In the genomic region with DNA sequence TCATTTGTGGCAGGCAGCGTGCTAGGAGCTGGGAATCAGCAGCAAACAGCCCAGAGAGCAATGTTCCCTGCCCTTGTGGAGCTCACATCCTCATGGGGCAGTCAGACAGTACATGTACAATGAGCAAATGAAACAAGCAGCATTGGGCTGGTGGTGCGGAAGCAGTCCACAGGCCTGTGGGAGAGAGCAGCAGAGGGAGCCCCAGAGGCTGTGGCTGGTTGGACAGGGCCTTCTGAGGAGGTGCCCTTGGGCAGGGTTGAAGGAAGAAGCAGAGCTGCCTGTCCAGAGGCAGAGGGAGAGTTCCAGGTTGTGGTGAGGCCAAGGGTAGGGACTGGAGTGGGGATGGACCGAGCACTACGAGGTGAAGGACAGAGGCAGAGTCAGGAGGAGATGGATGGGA, we compare ENCODE assay signal across 17 cellular contexts. TPM values are rescaled to one million over a fixed set of nuclear protein-coding genes. Genes with fewer than 3 reads are reported as not detected.
DNase-seq lines count a peak whose midpoint lies in the region; ATAC-seq, FAIRE-seq and TF ChIP-seq lines count a peak whose summit lies in the region.
"Had no signal": no experiment of that assay in that cellular context is flagged by ENCODE, and none has a peak within 500 bp of the region (broad histone marks: within the 10 kb centered on the region; RNA-seq: fewer than 3 reads in every experiment).

No MANE protein-coding gene starts in this region.

- no peak overlapping the region for H3K27ac Mint-ChIP-seq in GM23338
- H3K27ac Mint-ChIP-seq in endodermal cell: no peak overlapping the region
- H3K27ac Mint-ChIP-seq in stimulated activated effector memory CD8-positive, alpha-beta T cell treated with anti-CD3 and anti-CD28 coated beads, Interleukin-12 subunit alpha, Interleukin-12 subunit beta, amount 100 ng/mL, for 72 hours: peak overlapping the region; percentile 11
- H3K27ac Mint-ChIP-seq: H9 had no signal

- POLR2A ChIA-PET in Panc1 (lab: Charles Lee): no interaction called here

- H2AFZ ChIP-seq in GM23338: no peak overlapping the region

- 0 out of 4 replicates have a peak, but pooled peaks of 1 of the 2 experiments have one; percentile 15 for TF ChIP-seq CTCF in GM23338 (conservative IDR thresholded peaks at IDR 0.05; ENCODE audit: low read depth in 2 of 2)
- TF ChIP-seq CTCF in Panc1 (IDR thresholded peaks at IDR 0.05): no peak
- no peak for TF ChIP-seq CTCF in endodermal cell (conservative IDR thresholded peaks at IDR 0.05)

- ATAC-seq in GM23338 (peak; percentile 44; the same call in 2 of the 3 replicates), Panc1 (0 out of 2 replicates have a peak, but pooled peaks have one; percentile 51), GM21447 (IDR thresholded peaks at IDR 0.05; ENCODE audit: unreplicated experiment) (no peak), HG03135 (IDR thresholded peaks at IDR 0.05; ENCODE audit: unreplicated experiment) (no peak)
- ATAC-seq in stimulated activated effector memory CD8-positive, alpha-beta T cell treated with anti-CD3 and anti-CD28 coated beads, Interleukin-12 subunit alpha, Interleukin-12 subunit beta, amount 100 ng/mL, for 72 hours: no peak
- ATAC-seq: GM12878 had no signal

- H3K9me3 ChIP-seq in Panc1 (ENCODE audit: control insufficient read depth, insufficient read depth, low read depth, low read length): no peaks in the 10 kb centered on the region
- no peaks in the 10 kb centered on the region for H3K9me3 ChIP-seq in endodermal cell (ENCODE audit: control insufficient read depth, low read length)
- H3K9me3 ChIP-seq: BLaER1 treated with 17β-estradiol and CSF1 and Interleukin-3, amounts not matched to agents 10 nM and 100 nM had no signal

- H3F3A ChIP-seq in GM23338 (replicated peaks; ENCODE audit: low read depth): no peaks in the 10 kb centered on the region

- intact Hi-C loops in Panc1 (cut with micrococcal nuclease; ENCODE audit: unreplicated experiment): no loop called here

- in situ Hi-C loops in Panc1 (cut with HindIII; ENCODE audit: low pct_unique_long_range_greater_than_20kb, low sequenced_read_pairs): no loop called here

- no peaks in the 10 kb centered on the region for H3K9me3 Mint-ChIP-seq in GM23338
- H3K9me3 Mint-ChIP-seq in endodermal cell: peaks cover 42% of the 10 kb centered on the region
- H3K9me3 Mint-ChIP-seq in stimulated activated effector memory CD8-positive, alpha-beta T cell treated with anti-CD3 and anti-CD28 coated beads, Interleukin-12 subunit alpha, Interleukin-12 subunit beta, amount 100 ng/mL, for 72 hours: no peaks in the 10 kb centered on the region

- no peaks in the 10 kb centered on the region for H3K9me2 ChIP-seq in GM23338 (ENCODE audit: insufficient read depth)

- CTCF ChIA-PET in Panc1 (lab: Charles Lee): no interaction called here

- BruUV-seq in Panc1 (replicated peaks; lab: Mats Ljungman, UMichigan): no TSS peak

- H4K20me1 ChIP-seq in GM23338 (replicated peaks; ENCODE audit: insufficient read depth): no peaks in the 10 kb centered on the region
- H4K20me1 ChIP-seq: BLaER1 treated with 17β-estradiol and CSF1 and Interleukin-3, amounts not matched to agents 10 nM and 100 nM had no signal

- peaks cover 2% of the 10 kb centered on the region for H3K27me3 Mint-ChIP-seq in GM23338 (ENCODE audit: insufficient read depth, low read depth, poor library complexity)
- no peaks in the 10 kb centered on the region for H3K27me3 Mint-ChIP-seq in endodermal cell (ENCODE audit: insufficient read depth)
- H3K27me3 Mint-ChIP-seq: CD4-positive, CD25-positive, alpha-beta regulatory T cell had no signal

- FAIRE-seq in urothelium cell line (lab: Jason Lieb, UNC): no peak
- FAIRE-seq: GM12878, GM18507, HTR-8/SVneo had no signal

- H3K4me1 Mint-ChIP-seq in GM23338: no peaks in the 10 kb centered on the region
- H3K4me1 Mint-ChIP-seq in endodermal cell: no peaks in the 10 kb centered on the region
- no peaks in the 10 kb centered on the region for H3K4me1 Mint-ChIP-seq in stimulated activated effector memory CD8-positive, alpha-beta T cell treated with anti-CD3 and anti-CD28 coated beads, Interleukin-12 subunit alpha, Interleukin-12 subunit beta, amount 100 ng/mL, for 72 hours
- H3K4me1 Mint-ChIP-seq: H9 had no signal

- H3K4me2 ChIP-seq in GM23338: no peak overlapping the region
- H3K4me2 ChIP-seq: BLaER1 treated with 17β-estradiol and CSF1 and Interleukin-3, amounts not matched to agents 10 nM and 100 nM had no signal

- no peak overlapping the region for H3K4me3 ChIP-seq in GM23338
- H3K4me3 ChIP-seq in Panc1 (ENCODE audit: low read depth in 2 of 2, low read length in 2 of 2): no peak overlapping the region
- H3K4me3 ChIP-seq in endodermal cell (ENCODE audit: low read length): no peak overlapping the region
- H3K4me3 ChIP-seq: BLaER1 treated with 17β-estradiol and CSF1 and Interleukin-3, amounts not matched to agents 10 nM and 100 nM; GM12878 had no signal

- WGBS in endodermal cell (ENCODE audit: insufficient coverage in 1 of 2, insufficient read length in 1 of 2), 2 experiments: 89% methylated on average over 4 of the region's 4 CpGs; no CpG with 5 or more reads in 1 of the 2 experiments

- no peaks in the 10 kb centered on the region for H3K4me1 ChIP-seq in GM23338 (ENCODE audit: insufficient read depth)
- no peaks in the 10 kb centered on the region for H3K4me1 ChIP-seq in Panc1 (ENCODE audit: control insufficient read depth, insufficient read depth, low read length)
- H3K4me1 ChIP-seq in endodermal cell (ENCODE audit: control insufficient read depth, insufficient read depth, low read length): no peaks in the 10 kb centered on the region
- H3K4me1 ChIP-seq: BLaER1 treated with 17β-estradiol and CSF1 and Interleukin-3, amounts not matched to agents 10 nM and 100 nM had no signal

- no peak overlapping the region for H3K9ac ChIP-seq in endodermal cell (ENCODE audit: extremely low read depth, low read length, poor library complexity, severe bottlenecking)
- H3K9ac ChIP-seq: BLaER1 treated with 17β-estradiol and CSF1 and Interleukin-3, amounts not matched to agents 10 nM and 100 nM had no signal

- H3K36me3 Mint-ChIP-seq in GM23338 (ENCODE audit: low read depth) (no peaks in the 10 kb centered on the region), endodermal cell (ENCODE audit: low read depth) (no peaks in the 10 kb centered on the region)
- H3K36me3 Mint-ChIP-seq in stimulated activated effector memory CD8-positive, alpha-beta T cell treated with anti-CD3 and anti-CD28 coated beads, Interleukin-12 subunit alpha, Interleukin-12 subunit beta, amount 100 ng/mL, for 72 hours: no peaks in the 10 kb centered on the region

- H3K27me3 ChIP-seq in GM23338 (ENCODE audit: insufficient read depth) (no peaks in the 10 kb centered on the region), Panc1 (ENCODE audit: control insufficient read depth, insufficient read depth, low read length) (no peaks in the 10 kb centered on the region), endodermal cell (ENCODE audit: control insufficient read depth, insufficient read depth, low read length, poor library complexity, severe bottlenecking) (no peaks in the 10 kb centered on the region)

- no peaks in the 10 kb centered on the region for H3K36me3 ChIP-seq in GM23338 (ENCODE audit: insufficient read depth)
- H3K36me3 ChIP-seq in Panc1 (ENCODE audit: control insufficient read depth, insufficient read depth, low read length): no peaks in the 10 kb centered on the region
- H3K36me3 ChIP-seq in endodermal cell (ENCODE audit: control insufficient read depth, insufficient read depth, low read length): no peaks in the 10 kb centered on the region
- H3K36me3 ChIP-seq: BLaER1 treated with 17β-estradiol and CSF1 and Interleukin-3, amounts not matched to agents 10 nM and 100 nM had no signal

- no peaks in the 10 kb centered on the region for H3K79me2 ChIP-seq in GM23338 (replicated peaks; ENCODE audit: insufficient read depth)

- H3K4me3 Mint-ChIP-seq in GM23338 (no peak overlapping the region), endodermal cell (no peak overlapping the region)
- H3K4me3 Mint-ChIP-seq in stimulated activated effector memory CD8-positive, alpha-beta T cell treated with anti-CD3 and anti-CD28 coated beads, Interleukin-12 subunit alpha, Interleukin-12 subunit beta, amount 100 ng/mL, for 72 hours: no peak overlapping the region
- H3K4me3 Mint-ChIP-seq: CD4-positive, CD25-positive, alpha-beta regulatory T cell; H9 had no signal

- H3K27ac ChIP-seq in GM23338 (ENCODE audit: low read depth) (no peak overlapping the region), Panc1 (ENCODE audit: low read length) (no peak overlapping the region), endodermal cell (ENCODE audit: low read depth, low read length) (no peak overlapping the region)
- H3K27ac ChIP-seq: BLaER1 treated with 17β-estradiol and CSF1 and Interleukin-3, amounts not matched to agents 10 nM and 100 nM had no signal

- no peak for DNase-seq in GM23338 (ENCODE audit: low spot score)
- DNase-seq in Panc1 (ENCODE audit: low read depth, low spot score): no peak
- peak; percentile 42 for DNase-seq in endodermal cell
- DNase-seq in stimulated activated effector memory CD8-positive, alpha-beta T cell treated with anti-CD3 and anti-CD28 coated beads, Interleukin-12 subunit alpha, Interleukin-12 subunit beta, amount 100 ng/mL, for 72 hours (ENCODE audit: low spot score in 2 of 2): no peak
- no peak for DNase-seq in urothelium cell line (ENCODE audit: low spot score)
- DNase-seq: ACHN; CD4-positive, CD25-positive, alpha-beta regulatory T cell; DMS53; GOT3; H9 had no signal

RNA-seq across cellular contexts. Expression of gene MMGT1, which starts 22.5 kb away (rescaled TPM):
- 25.4 and 30.1 TPM in 2 replicates for total RNA-seq in GM23338 (2014; rRNA removed; shearing (Covaris generic))
- polyA plus RNA-seq in GM23338 (2016; fragmentation: Nextera tagmentation; extraction: Ambion mirVana): 6.2 and 6.9 TPM in 2 replicates
- total RNA-seq in Panc1 (2021; ENCODE audit: unreplicated experiment) (31.4 TPM), endodermal cell (10 to 100 TPM; 17.5 to 19.2 TPM)
- polyA plus RNA-seq in Panc1 (2012; ENCODE audit: insufficient read length): 10.8 TPM
- polyA plus RNA-seq in endodermal cell (2013, experiment 1 of 2): 22.6 TPM
- 19.6 TPM for polyA plus RNA-seq in endodermal cell (2013, experiment 2 of 2)

RNA-seq across cellular contexts. Expression of gene SLC9A6, which starts 33.9 kb away (rescaled TPM):
- 17.1 and 18.9 TPM in 2 replicates for total RNA-seq in GM23338 (2014; rRNA removed; shearing (Covaris generic))
- 7.2 and 7.4 TPM in 2 replicates for polyA plus RNA-seq in GM23338 (2016; fragmentation: Nextera tagmentation; extraction: Ambion mirVana)
- total RNA-seq in Panc1 (2021; ENCODE audit: unreplicated experiment) (22.0 TPM), endodermal cell (10 to 100 TPM; 10.2 to 13.6 TPM)
- 24.0 TPM for polyA plus RNA-seq in Panc1 (2012; ENCODE audit: insufficient read length)
- 18.2 TPM for polyA plus RNA-seq in endodermal cell (2013, experiment 1 of 2)
- 13.8 TPM for polyA plus RNA-seq in endodermal cell (2013, experiment 2 of 2)

RNA-seq across cellular contexts. Expression of gene SAGE1, which starts 57.8 kb away (rescaled TPM):
- 0.19 TPM in 1 of 2 replicates, not detected in the other for total RNA-seq in GM23338 (2014; rRNA removed; shearing (Covaris generic))
- not detected in 2 replicates for polyA plus RNA-seq in GM23338 (2016; fragmentation: Nextera tagmentation; extraction: Ambion mirVana)
- not detected for total RNA-seq in Panc1 (2021; ENCODE audit: unreplicated experiment)
- not detected for polyA plus RNA-seq in Panc1 (2012; ENCODE audit: insufficient read length)
- total RNA-seq in endodermal cell: not detected
- not detected for polyA plus RNA-seq in endodermal cell (2013, experiment 1 of 2)
- not detected for polyA plus RNA-seq in endodermal cell (2013, experiment 2 of 2)
- total RNA-seq: A172; CD4-positive, CD25-positive, alpha-beta regulatory T cell; H9 had no signal
- polyA plus RNA-seq: CD4-positive, CD25-positive, alpha-beta regulatory T cell had no signal

RNA-seq across cellular contexts. Expression of gene CT45A10, which starts 58.0 kb away (rescaled TPM):
- total RNA-seq in GM23338 (2014; rRNA removed; shearing (Covaris generic)): not detected in 2 replicates
- polyA plus RNA-seq in GM23338 (2016; fragmentation: Nextera tagmentation; extraction: Ambion mirVana): not detected in 2 replicates
- not detected for total RNA-seq in Panc1 (2021; ENCODE audit: unreplicated experiment)
- polyA plus RNA-seq in Panc1 (2012; ENCODE audit: insufficient read length): not detected
- total RNA-seq in endodermal cell: not detected
- not detected for polyA plus RNA-seq in endodermal cell (2013, experiment 1 of 2)
- polyA plus RNA-seq in endodermal cell (2013, experiment 2 of 2): not detected
- total RNA-seq: A172; CD4-positive, CD25-positive, alpha-beta regulatory T cell; GM12878; H9 had no signal
- polyA plus RNA-seq: GM12878 had no signal

Comparison
In these comparisons a context has a peak if more than half of its experiments do, and no peak if none do; other contexts are left out.
1. ATAC-seq: peak in GM23338 (single experiment) and Panc1 (single experiment); none in stimulated activated effector memory CD8-positive, alpha-beta T cell treated with anti-CD3 and anti-CD28 coated beads, Interleukin-12 subunit alpha, Interleukin-12 subunit beta, amount 100 ng/mL, for 72 hours (single experiment), GM21447 (single experiment) and HG03135 (single experiment).